In the genomic region with DNA sequence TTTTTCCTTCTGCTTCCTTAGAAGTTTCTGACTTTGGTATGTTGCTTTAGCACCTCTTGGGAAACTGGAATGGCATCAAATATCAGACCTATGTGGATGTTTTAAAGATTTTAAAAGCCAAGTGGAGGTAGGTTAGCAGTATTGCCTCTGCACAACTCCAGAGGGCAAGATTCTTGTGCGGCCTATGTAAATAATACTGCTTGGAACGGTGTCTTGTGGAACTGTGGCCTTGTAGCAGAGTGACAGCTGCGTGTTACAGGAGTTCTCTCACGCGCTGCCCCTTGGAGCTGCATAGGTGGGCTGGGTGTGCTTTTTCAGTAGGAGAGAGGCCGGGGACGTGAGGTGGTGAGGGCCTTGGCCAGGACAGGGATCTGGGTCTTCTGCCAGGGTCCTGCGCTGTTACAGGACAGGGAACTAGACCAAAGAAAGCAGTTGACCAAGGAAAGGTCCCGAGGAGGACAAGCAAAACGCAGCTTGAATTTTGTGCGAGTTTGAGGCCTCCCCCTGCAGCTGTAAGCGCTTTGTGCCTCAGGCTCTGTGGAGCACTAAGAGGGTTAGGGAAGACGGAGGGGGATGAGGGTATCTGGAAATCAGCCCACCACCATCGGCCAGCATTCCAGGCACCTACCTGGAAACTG, we compare ENCODE assay signal across 10 cellular contexts. TPM values are rescaled to one million over a fixed set of nuclear protein-coding genes. Genes with fewer than 3 reads are reported as not detected.
DNase-seq lines count a peak whose midpoint lies in the region; FAIRE-seq and TF ChIP-seq lines count a peak whose summit lies in the region.
"Had no signal": no experiment of that assay in that cellular context is flagged by ENCODE, and none has a peak within 500 bp of the region (broad histone marks: within the 10 kb centered on the region; RNA-seq: fewer than 3 reads in every experiment).

No MANE protein-coding gene starts in this region.

- H2AFZ ChIP-seq in Loucy (ENCODE audit: low read length): no peak overlapping the region

- no peak for FAIRE-seq in GM12892 (lab: Jason Lieb, UNC)

- no peak for TF ChIP-seq POLR2A in GM12892 (IDR thresholded peaks at IDR 0.05; ENCODE audit: low read depth, low read length)

- POLR2A ChIA-PET in BJ (lab: Charles Lee): interaction anchor here (0.6 kb wide), 1 partner anchor 585 kb away, joined by 3 read pairs; no protein-coding TSS in a partner anchor

- H3K27ac ChIP-seq in duodenal mucosa (ENCODE audit: low read depth, low read length): no peak overlapping the region

- H3K9ac ChIP-seq in Loucy (ENCODE audit: low read depth, low read length, poor library complexity, severe bottlenecking) (peak overlapping the region; percentile 76), duodenal mucosa (ENCODE audit: low read depth in 1 of 2, low read length in 2 of 2) (peak overlapping the region; percentile 56 to 71)

- H3F3A ChIP-seq in Loucy (ENCODE audit: low read depth): no peaks in the 10 kb centered on the region

- peak overlapping the region; percentile 89 for H3K4me3 ChIP-seq in BJ (ENCODE audit: low read depth, low read length)
- peak overlapping the region; percentile 76 for H3K4me3 ChIP-seq in Loucy (ENCODE audit: low read length, poor library complexity, severe bottlenecking)
- H3K4me3 ChIP-seq in duodenal mucosa (ENCODE audit: low read depth in 1 of 2, low read length in 2 of 2): peak overlapping the region; percentile 68 to 83

- DNase-seq in BJ (ENCODE audit: low read depth): no peak
- no peak for DNase-seq in nephron progenitor cell
- DNase-seq in NCI-H2029 (lab: John Stamatoyannopoulos, UW): no peak
- DNase-seq in DMS153 treated with DMSO at 0.1 percent for 48 hours (lab: John Stamatoyannopoulos, UW; ENCODE audit: unreplicated experiment): no peak
- DNase-seq in GM12892 (ENCODE audit: insufficient read length): no peak
- DNase-seq in HT-29 (ENCODE audit: low spot score): no peak
- DNase-seq: NCI-H1048 had no signal

- no peaks in the 10 kb centered on the region for H3K27me3 ChIP-seq in BJ (ENCODE audit: control insufficient read depth, insufficient read depth, low read length)
- H3K27me3 ChIP-seq in Loucy (ENCODE audit: insufficient read depth, low read length, poor library complexity, severe bottlenecking): no peaks in the 10 kb centered on the region
- H3K27me3 ChIP-seq in duodenal mucosa (ENCODE audit: control insufficient read depth in 1 of 2, insufficient read depth in 2 of 2, low read length in 2 of 2): no peaks in the 10 kb centered on the region
- H3K27me3 ChIP-seq: adrenal gland had no signal

- CTCF ChIA-PET in BJ (lab: Yijun Ruan, JAX): interaction anchor here (1.0 kb wide), 1 partner anchor 341 kb away, joined by 4 read pairs; no protein-coding TSS in a partner anchor

- H3K36me3 ChIP-seq in BJ (ENCODE audit: control insufficient read depth, insufficient read depth, low read length) (no peaks in the 10 kb centered on the region; the same call in 1 of the 2 replicates), Loucy (ENCODE audit: insufficient read depth, low read length) (no peaks in the 10 kb centered on the region), duodenal mucosa (ENCODE audit: control insufficient read depth in 1 of 2, insufficient read depth in 2 of 2, low read length in 2 of 2) (no peaks in the 10 kb centered on the region)
- H3K36me3 ChIP-seq: adrenal gland had no signal

- H3K4me1 Mint-ChIP-seq in nephron progenitor cell: peaks cover 52% of the 10 kb centered on the region

- H3K9me3 ChIP-seq in Loucy (ENCODE audit: insufficient read depth, low read depth, low read length) (no peaks in the 10 kb centered on the region), duodenal mucosa (ENCODE audit: control insufficient read depth in 1 of 2, low read length in 2 of 2) (no peaks in the 10 kb centered on the region)
- H3K9me3 ChIP-seq: adrenal gland had no signal

- no peaks in the 10 kb centered on the region for H3K9me2 ChIP-seq in Loucy (replicated peaks; ENCODE audit: low read depth, low read length)

- peak overlapping the region; percentile 96 for H3K4me3 Mint-ChIP-seq in nephron progenitor cell

- H3K36me3 Mint-ChIP-seq in nephron progenitor cell (ENCODE audit: low read depth): no peaks in the 10 kb centered on the region

- H3K4me2 ChIP-seq in Loucy (ENCODE audit: low read depth, low read length, poor library complexity, severe bottlenecking): peak overlapping the region; percentile 82

- H3K79me2 ChIP-seq in Loucy (ENCODE audit: insufficient read depth, low read length): peaks cover 57% of the 10 kb centered on the region

- peaks cover 23% of the 10 kb centered on the region for H3K4me1 ChIP-seq in Loucy (ENCODE audit: insufficient read depth, low read length, poor library complexity, severe bottlenecking)
- H3K4me1 ChIP-seq in duodenal mucosa (ENCODE audit: control insufficient read depth in 1 of 2, insufficient read depth in 2 of 2, low read length in 2 of 2): peaks cover 20 to 25% of the 10 kb centered on the region in 2 donors

- H3K27me3 Mint-ChIP-seq in nephron progenitor cell (ENCODE audit: low read depth, poor library complexity): peaks cover 2% of the 10 kb centered on the region

- no peaks in the 10 kb centered on the region for H3K9me3 Mint-ChIP-seq in nephron progenitor cell

- TF ChIP-seq CTCF in BJ (IDR thresholded peaks at IDR 0.05; ENCODE audit: insufficient read depth, low read depth, low read length) (no peak), Loucy (conservative IDR thresholded peaks at IDR 0.05; ENCODE audit: low read length) (no peak), nephron progenitor cell (IDR thresholded peaks at IDR 0.05) (no peak)

- peak overlapping the region; percentile 49 for H3K27ac Mint-ChIP-seq in nephron progenitor cell

- peaks cover 35% of the 10 kb centered on the region for H4K20me1 ChIP-seq in Loucy (ENCODE audit: insufficient read depth, low read length, poor library complexity, severe bottlenecking)

RNA-seq across cellular contexts. Expression of gene TMEM181, which starts 1.5 kb away (rescaled TPM):
- polyA plus RNA-seq in BJ (2011; rRNA removed): 20.6 and 30.6 TPM in 2 replicates
- polyA minus RNA-seq in BJ (2011; rRNA and poly(A)+ RNA removed): 12.3 and 17.0 TPM in 2 replicates
- polyA plus RNA-seq in GM12892 (2012; ENCODE audit: missing spikeins): 6.9 TPM
- total RNA-seq in HT-29 (2014; rRNA removed; shearing (Covaris generic)): 15.4 and 15.8 TPM in 2 replicates
